Comparison of ENCODE assay signal across 1 cellular context in genomic region chr19:16834747-16835146, GRCh38.
TF ChIP-seq lines count a peak whose summit lies in the region.

No MANE protein-coding gene starts in this region.

TF ChIP-seq in GM12878, 131 proteins besides CTCF, POLR2A, EP300 and RAD21 (continued from another document):
- TF ChIP-seq MTA3 (IDR thresholded peaks at IDR 0.05; ENCODE audit: borderline replicate concordance, low read length) (no peak), NR2C1 (IDR thresholded peaks at IDR 0.05) (no peak)
TF ChIP-seq in GM12878: peak in this region for 0.
